In genomic region chr18:23793051-23793450, GRCh38 we compare ENCODE assay signal across 32 cellular contexts.
"Had no signal": no experiment of that assay in that cellular context is flagged by ENCODE, and none has a peak within 500 bp of the region (broad histone marks: within the 10 kb centered on the region; RNA-seq: fewer than 3 reads in every experiment).

No MANE protein-coding gene starts in this region.

- H3K9me3 Mint-ChIP-seq: activated CD8-positive, alpha-beta T cell treated with anti-CD3 and anti-CD28 coated beads for 36 hours; activated naive CD4-positive, alpha-beta T cell treated with anti-CD3 and anti-CD28 coated beads, Interleukin-2, amount 10 ng/mL, durations not matched to agents 7 days and 5 days; activated T-helper 2 cell treated with anti-CD3 and anti-CD28 coated beads, Interferon-gamma antibody, Interleukin-2, Interleukin-4, amounts not matched to agents 10 μg/mL and 5 μg/mL and 100 μg/mL, durations not matched to agents 14 hours and 24 hours and 36 hours; dendritic cell treated with granulocyte-macrophage colony-stimulating factor and Interleukin-4, amounts not matched to agents 40 ng/mL and 50 ng/mL, for 4 days; T-helper 2 cell treated with Interferon-gamma antibody and Interleukin-4, amounts not matched to agents 5 μg/mL and 100 μg/mL, for 36 hours had no signal

- H3K27ac Mint-ChIP-seq: activated B cell treated with CpG ODN at 0.5 μM for 24 hours; activated CD8-positive, alpha-beta T cell treated with anti-CD3 and anti-CD28 coated beads for 36 hours; activated naive CD4-positive, alpha-beta T cell treated with anti-CD3 and anti-CD28 coated beads, Interleukin-2, amount 10 ng/mL, durations not matched to agents 7 days and 5 days; activated naive CD4-positive, alpha-beta T cell treated with anti-CD3 and anti-CD28 coated beads, Interleukin-2, amount 50 U/mL, for 72 hours; activated naive CD8-positive, alpha-beta T cell treated with anti-CD3 and anti-CD28 coated beads, Interleukin-2, amount 10 ng/mL, durations not matched to agents 7 days and 5 days; activated T-helper 2 cell treated with anti-CD3 and anti-CD28 coated beads, Interferon-gamma antibody, Interleukin-2, Interleukin-4, amounts not matched to agents 10 μg/mL and 5 μg/mL and 100 μg/mL, durations not matched to agents 14 hours and 24 hours and 36 hours; brain; dendritic cell treated with granulocyte-macrophage colony-stimulating factor and Interleukin-4, amounts not matched to agents 40 ng/mL and 50 ng/mL, for 4 days; endodermal cell; T-helper 17 cell; T-helper 2 cell treated with Interferon-gamma antibody and Interleukin-4, amounts not matched to agents 5 μg/mL and 100 μg/mL, for 36 hours had no signal

- H3K27me3 Mint-ChIP-seq: activated CD8-positive, alpha-beta T cell treated with anti-CD3 and anti-CD28 coated beads for 36 hours; dendritic cell treated with granulocyte-macrophage colony-stimulating factor and Interleukin-4, amounts not matched to agents 40 ng/mL and 50 ng/mL, for 4 days had no signal

- H3K36me3 ChIP-seq: ascending aorta, breast epithelium, cardiac muscle cell, WERI-Rb-1 had no signal

- H3K4me1 ChIP-seq: ascending aorta, breast epithelium had no signal

- H3K4me3 ChIP-seq: ascending aorta, breast epithelium, cardiac muscle cell, coronary artery, dorsolateral prefrontal cortex had no signal

- H3K9me3 ChIP-seq: ascending aorta, breast epithelium had no signal

- DNase-seq: activated B cell treated with CpG ODN at 0.5 μM for 24 hours; activated CD4-positive, alpha-beta T cell treated with anti-CD3 and anti-CD28 coated beads for 48 hours; activated CD4-positive, alpha-beta T cell treated with anti-CD3 and anti-CD28 coated beads, Interleukin-2, amount 50 U/mL, for 1 hour; activated CD4-positive, alpha-beta T cell treated with anti-CD3 and anti-CD28 coated beads, Interleukin-2, amount 50 U/mL, for 48 hours; activated CD8-positive, alpha-beta memory T cell treated with anti-CD3 and anti-CD28 coated beads for 24 hours; activated CD8-positive, alpha-beta T cell treated with anti-CD3 and anti-CD28 coated beads for 36 hours; activated effector memory CD4-positive, alpha-beta T cell treated with anti-CD3 and anti-CD28 coated beads, Interleukin-2, amount 50 U/mL, for 16 hours; activated naive CD4-positive, alpha-beta T cell treated with anti-CD3 and anti-CD28 coated beads, Interleukin-2, amount 10 ng/mL, durations not matched to agents 7 days and 5 days; activated naive CD8-positive, alpha-beta T cell treated with anti-CD3 and anti-CD28 coated beads, Interleukin-2, amount 10 ng/mL, durations not matched to agents 7 days and 5 days; activated T-cell treated with anti-CD3 and anti-CD28 coated beads, Interleukin-2, amount 50 U/mL, for 4 hours; central memory CD4-positive, alpha-beta T cell; cerebellar nuclear complex; dorsolateral prefrontal cortex; effector memory CD4-positive, alpha-beta T cell; endodermal cell; foreskin fibroblast; head of caudate nucleus; T-helper 1 cell; T-helper 17 cell; T1000; WERI-Rb-1 had no signal

- H3K4me3 Mint-ChIP-seq: activated B cell treated with CpG ODN at 0.5 μM for 24 hours; activated CD8-positive, alpha-beta T cell treated with anti-CD3 and anti-CD28 coated beads for 36 hours; activated naive CD4-positive, alpha-beta T cell treated with anti-CD3 and anti-CD28 coated beads, Interleukin-2, amount 10 ng/mL, durations not matched to agents 7 days and 5 days; activated naive CD8-positive, alpha-beta T cell treated with anti-CD3 and anti-CD28 coated beads, Interleukin-2, amount 10 ng/mL, durations not matched to agents 7 days and 5 days; activated T-cell treated with anti-CD3 and anti-CD28 coated beads, Interleukin-2, amount 50 U/mL, for 4 hours; brain; dendritic cell treated with granulocyte-macrophage colony-stimulating factor and Interleukin-4, amounts not matched to agents 40 ng/mL and 50 ng/mL, for 4 days; endodermal cell; T-helper 17 cell; T-helper 2 cell treated with Interferon-gamma antibody and Interleukin-4, amounts not matched to agents 5 μg/mL and 100 μg/mL, for 36 hours had no signal

- H3K4me1 Mint-ChIP-seq: activated B cell treated with CpG ODN at 0.5 μM for 24 hours; activated naive CD4-positive, alpha-beta T cell treated with anti-CD3 and anti-CD28 coated beads, Interleukin-2, amount 10 ng/mL, durations not matched to agents 7 days and 5 days; brain; endodermal cell had no signal

- H3K27me3 ChIP-seq: ascending aorta, breast epithelium, cardiac muscle cell, dorsolateral prefrontal cortex had no signal

- ATAC-seq: activated CD4-positive, CD25-positive, alpha-beta regulatory T cell treated with anti-CD3 and anti-CD28 coated beads, Interleukin-2, amount 50 U/mL, for 24 hours; activated CD8-positive, alpha-beta T cell treated with anti-CD3 and anti-CD28 coated beads for 36 hours; activated naive CD4-positive, alpha-beta T cell treated with anti-CD3 and anti-CD28 coated beads, Interleukin-2, amount 50 U/mL, for 72 hours; activated T-cell treated with anti-CD3 and anti-CD28 coated beads, Interleukin-2, amount 50 U/mL, for 4 hours; esophagus mucosa; T-helper 17 cell had no signal

- H3K36me3 Mint-ChIP-seq: activated naive CD4-positive, alpha-beta T cell treated with anti-CD3 and anti-CD28 coated beads, Interleukin-2, amount 10 ng/mL, durations not matched to agents 7 days and 5 days; activated naive CD4-positive, alpha-beta T cell treated with anti-CD3 and anti-CD28 coated beads, Interleukin-2, amount 50 U/mL, for 72 hours; activated naive CD8-positive, alpha-beta T cell treated with anti-CD3 and anti-CD28 coated beads, Interleukin-2, amount 10 ng/mL, durations not matched to agents 7 days and 5 days; brain had no signal
